In genomic region chr4:7812191-7812860, GRCh38 we compare ENCODE assay signal across 15 cellular contexts.
DNase-seq lines count a peak whose midpoint lies in the region; ATAC-seq and TF ChIP-seq lines count a peak whose summit lies in the region.
"Had no signal": no experiment of that assay in that cellular context is flagged by ENCODE, and none has a peak within 500 bp of the region (broad histone marks: within the 10 kb centered on the region; RNA-seq: fewer than 3 reads in every experiment).

No MANE protein-coding gene starts in this region.

- H3K4me1 ChIP-seq in GM23338 (ENCODE audit: insufficient read depth) (peaks cover 14% of the 10 kb centered on the region; the same call in 1 of the 2 replicates), sigmoid colon (peaks cover 0 to 76% (median 53%) of the 10 kb centered on the region in 4 donors)

- no peaks in the 10 kb centered on the region for H3K9me3 ChIP-seq in sigmoid colon

- H3K9me3 Mint-ChIP-seq in GM23338 = no peaks in the 10 kb centered on the region; the same call in 2 of the 3 replicates

- DNase-seq in GM23338 (ENCODE audit: low spot score) (no peak), dedifferentiated amniotic fluid mesenchymal stem cell (ENCODE audit: extremely low spot score) (peak; percentile 47), kidney glomerular epithelial cell (lab: John Stamatoyannopoulos, UW) (peak; percentile 78), sigmoid colon (peak; percentile 47), GM13977 (ENCODE audit: low spot score) (no peak), AG08395 (ENCODE audit: low spot score) (no peak), cortex of kidney (lab: John Stamatoyannopoulos, UW) (no peak)
- DNase-seq: activated CD4-positive, alpha-beta T cell treated with anti-CD3 and anti-CD28 coated beads for 4 hours; activated T-cell treated with anti-CD3 and anti-CD28 coated beads, Interleukin-2, amount 50 U/mL, for 48 hours; Karpas-422; NCI-H146; NCI-H510A; T-helper 2 cell had no signal

- ATAC-seq in GM23338 (no peak), HG02610 (IDR thresholded peaks at IDR 0.05; ENCODE audit: unreplicated experiment) (no peak)

- H3K27ac Mint-ChIP-seq in GM23338 = peak overlapping the region; percentile 7; the same call in 1 of the 2 replicates
- H3K27ac Mint-ChIP-seq: B cell had no signal

- H3K9me2 ChIP-seq in GM23338 (ENCODE audit: insufficient read depth) = no peaks in the 10 kb centered on the region

- H3K4me2 ChIP-seq in GM23338 = no peak overlapping the region

- in situ Hi-C loops in GM13977 (cut with MboI; ENCODE audit: low pct_unique_long_range_greater_than_20kb, low sequenced_read_pairs, unreplicated experiment) = no loop called here

- no peak overlapping the region for H3K4me3 Mint-ChIP-seq in GM23338
- H3K4me3 Mint-ChIP-seq: B cell had no signal

- H3K4me1 Mint-ChIP-seq in GM23338 = peaks cover 21% of the 10 kb centered on the region
- H3K4me1 Mint-ChIP-seq: B cell had no signal

- intact Hi-C loops in sigmoid colon (cut with DNase I) = loop anchor here (2.0 kb wide), 1 partner anchor 30 kb away; no protein-coding TSS in a partner anchor

- TF ChIP-seq CTCF in GM23338 (conservative IDR thresholded peaks at IDR 0.05; ENCODE audit: low read depth in 2 of 2) = no peak
- TF ChIP-seq CTCF in sigmoid colon (IDR thresholded peaks at IDR 0.05) = no peak
- TF ChIP-seq CTCF in GM13977 (IDR thresholded peaks at IDR 0.05; ENCODE audit: extremely low read depth, insufficient read depth, missing control alignments) = no peak

- WGBS in sigmoid colon, 2 donors = 59 to 66% methylated on average over 19 of the region's 19 CpGs

- TF ChIP-seq EP300 in sigmoid colon (IDR thresholded peaks at IDR 0.05) = no peak

- 0 out of 2 replicates have a peak overlapping the region, but pooled peaks have one; percentile 76 for H3K27ac ChIP-seq in GM23338 (ENCODE audit: low read depth)
- H3K27ac ChIP-seq in sigmoid colon = peak overlapping the region; percentile 81 to 86 (median 86)

- H4K20me1 ChIP-seq in GM23338 (replicated peaks; ENCODE audit: insufficient read depth) = no peaks in the 10 kb centered on the region; the same call in 1 of the 2 replicates

- no peaks in the 10 kb centered on the region for H3K79me2 ChIP-seq in GM23338 (replicated peaks; ENCODE audit: insufficient read depth)

- H3K36me3 Mint-ChIP-seq in GM23338 (ENCODE audit: low read depth) = peaks cover 29% of the 10 kb centered on the region

- H3K4me3 ChIP-seq in GM23338 (no peak overlapping the region), sigmoid colon (peak overlapping the region in 3 of 4 donors; percentile 8 to 21 (median 15))

- H3K27me3 ChIP-seq in GM23338 (ENCODE audit: insufficient read depth) = no peaks in the 10 kb centered on the region
- H3K27me3 ChIP-seq in sigmoid colon = no peaks in the 10 kb centered on the region

- peaks cover 2% of the 10 kb centered on the region for H3K27me3 Mint-ChIP-seq in GM23338 (ENCODE audit: insufficient read depth, low read depth, poor library complexity)

- TF ChIP-seq POLR2A in sigmoid colon (IDR thresholded peaks at IDR 0.05) = no peak

- no peak overlapping the region for H2AFZ ChIP-seq in GM23338

- no peaks in the 10 kb centered on the region for H3F3A ChIP-seq in GM23338 (replicated peaks; ENCODE audit: low read depth)

- peaks cover 3% of the 10 kb centered on the region; the same call in 1 of the 2 replicates for H3K36me3 ChIP-seq in GM23338 (ENCODE audit: insufficient read depth)
- peaks cover 0 to 39% (median 12%) of the 10 kb centered on the region in 4 donors for H3K36me3 ChIP-seq in sigmoid colon

TF ChIP-seq in GM23338, 12 proteins besides CTCF, POLR2A, EP300 and RAD21 (continues in another document):
- TF ChIP-seq, protein P1, sequence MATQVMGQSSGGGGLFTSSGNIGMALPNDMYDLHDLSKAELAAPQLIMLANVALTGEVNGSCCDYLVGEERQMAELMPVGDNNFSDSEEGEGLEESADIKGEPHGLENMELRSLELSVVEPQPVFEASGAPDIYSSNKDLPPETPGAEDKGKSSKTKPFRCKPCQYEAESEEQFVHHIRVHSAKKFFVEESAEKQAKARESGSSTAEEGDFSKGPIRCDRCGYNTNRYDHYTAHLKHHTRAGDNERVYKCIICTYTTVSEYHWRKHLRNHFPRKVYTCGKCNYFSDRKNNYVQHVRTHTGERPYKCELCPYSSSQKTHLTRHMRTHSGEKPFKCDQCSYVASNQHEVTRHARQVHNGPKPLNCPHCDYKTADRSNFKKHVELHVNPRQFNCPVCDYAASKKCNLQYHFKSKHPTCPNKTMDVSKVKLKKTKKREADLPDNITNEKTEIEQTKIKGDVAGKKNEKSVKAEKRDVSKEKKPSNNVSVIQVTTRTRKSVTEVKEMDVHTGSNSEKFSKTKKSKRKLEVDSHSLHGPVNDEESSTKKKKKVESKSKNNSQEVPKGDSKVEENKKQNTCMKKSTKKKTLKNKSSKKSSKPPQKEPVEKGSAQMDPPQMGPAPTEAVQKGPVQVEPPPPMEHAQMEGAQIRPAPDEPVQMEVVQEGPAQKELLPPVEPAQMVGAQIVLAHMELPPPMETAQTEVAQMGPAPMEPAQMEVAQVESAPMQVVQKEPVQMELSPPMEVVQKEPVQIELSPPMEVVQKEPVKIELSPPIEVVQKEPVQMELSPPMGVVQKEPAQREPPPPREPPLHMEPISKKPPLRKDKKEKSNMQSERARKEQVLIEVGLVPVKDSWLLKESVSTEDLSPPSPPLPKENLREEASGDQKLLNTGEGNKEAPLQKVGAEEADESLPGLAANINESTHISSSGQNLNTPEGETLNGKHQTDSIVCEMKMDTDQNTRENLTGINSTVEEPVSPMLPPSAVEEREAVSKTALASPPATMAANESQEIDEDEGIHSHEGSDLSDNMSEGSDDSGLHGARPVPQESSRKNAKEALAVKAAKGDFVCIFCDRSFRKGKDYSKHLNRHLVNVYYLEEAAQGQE (IDR thresholded peaks at IDR 0.05; ENCODE audit: unreplicated experiment) = no peak
- TF ChIP-seq JUNB (IDR thresholded peaks at IDR 0.05; ENCODE audit: unreplicated experiment) (no peak), POLR2AphosphoS5 (IDR thresholded peaks at IDR 0.05; ENCODE audit: low read depth) (no peak), CREB1 (CRISPR knock-in tag; IDR thresholded peaks at IDR 0.05; ENCODE audit: low read depth) (no peak), ZNF331 (CRISPR knock-in tag; IDR thresholded peaks at IDR 0.05; ENCODE audit: low read depth) (no peak), ETS1 (IDR thresholded peaks at IDR 0.05) (no peak)

Comparison
In these comparisons a context has a peak if more than half of its experiments do, and no peak if none do; other contexts are left out.
1. DNase-seq: peak in dedifferentiated amniotic fluid mesenchymal stem cell (single experiment), kidney glomerular epithelial cell (single experiment) and sigmoid colon (single experiment); none in GM23338 (single experiment), GM13977 (single experiment), AG08395 (single experiment) and cortex of kidney (single experiment).